1 cellular context compared by ENCODE assay signal in genomic region chr15:59594493-59594942, GRCh38.
A peak's percentile ranks its signal among the peaks of the same experiment; 100 is the strongest.
TF ChIP-seq lines count a peak whose summit lies in the region.

No MANE protein-coding gene starts in this region.

TF ChIP-seq in HepG2, 621 proteins besides CTCF, POLR2A, EP300 and RAD21 (continued from another document):
- TF ChIP-seq ZNF710 (CRISPR knock-in tag; IDR thresholded peaks at IDR 0.05; ENCODE audit: borderline replicate concordance), result peak; percentile 92
- no peak for TF ChIP-seq SOX6 (IDR thresholded peaks at IDR 0.05)
- TF ChIP-seq SOX6 (CRISPR knock-in tag; IDR thresholded peaks at IDR 0.05), result peak; percentile 27; the same call in 1 of the 2 replicates
- 0 out of 2 replicates have a peak, but pooled peaks have one; percentile 10 for TF ChIP-seq MED1 (CRISPR knock-in tag; IDR thresholded peaks at IDR 0.05)
- TF ChIP-seq FOXP1 (IDR thresholded peaks at IDR 0.05), result no peak
- peak; percentile 5; the same call in 1 of the 2 replicates for TF ChIP-seq FOXP1 (CRISPR knock-in tag; IDR thresholded peaks at IDR 0.05)
- no peak for TF ChIP-seq AFF4 (CRISPR knock-in tag; IDR thresholded peaks at IDR 0.05)
- no peak for TF ChIP-seq ZNF709 (CRISPR knock-in tag; IDR thresholded peaks at IDR 0.05)
- TF ChIP-seq ZNF570 (CRISPR knock-in tag; IDR thresholded peaks at IDR 0.05; ENCODE audit: borderline replicate concordance), result no peak
- no peak for TF ChIP-seq ZNF326 (CRISPR knock-in tag; IDR thresholded peaks at IDR 0.05; ENCODE audit: borderline replicate concordance)
- no peak for TF ChIP-seq ZNF17 (CRISPR knock-in tag; IDR thresholded peaks at IDR 0.05)
- TF ChIP-seq ZBTB1 (CRISPR knock-in tag; IDR thresholded peaks at IDR 0.05; ENCODE audit: borderline replicate concordance), result no peak
- no peak for TF ChIP-seq GTF3A (CRISPR knock-in tag; conservative IDR thresholded peaks at IDR 0.05)
- no peak for TF ChIP-seq SCMH1 (CRISPR knock-in tag; IDR thresholded peaks at IDR 0.05; ENCODE audit: borderline replicate concordance)
- TF ChIP-seq SETDB1 (CRISPR knock-in tag; IDR thresholded peaks at IDR 0.05; ENCODE audit: borderline replicate concordance), result no peak
- TF ChIP-seq PTBP1 (IDR thresholded peaks at IDR 0.05; ENCODE audit: low read depth, low read length, poor library complexity, severe bottlenecking), result no peak
- no peak for TF ChIP-seq ATF5 (CRISPR knock-in tag; IDR thresholded peaks at IDR 0.05; ENCODE audit: low read depth)
- TF ChIP-seq ELF3 (CRISPR knock-in tag; IDR thresholded peaks at IDR 0.05), result 0 out of 2 replicates have a peak, but pooled peaks have one; percentile 11
- TF ChIP-seq HMG20A (CRISPR knock-in tag; IDR thresholded peaks at IDR 0.05; ENCODE audit: borderline replicate concordance), result peak; percentile 53; the same call in 1 of the 2 replicates
- TF ChIP-seq MIXL1 (CRISPR knock-in tag; IDR thresholded peaks at IDR 0.05), result 0 out of 2 replicates have a peak, but pooled peaks have one; percentile 37
- no peak for TF ChIP-seq ZBTB26 (CRISPR knock-in tag; IDR thresholded peaks at IDR 0.05; ENCODE audit: borderline replicate concordance)
- no peak for TF ChIP-seq ZIK1 (CRISPR knock-in tag; IDR thresholded peaks at IDR 0.05; ENCODE audit: borderline replicate concordance, low read depth)
- TF ChIP-seq SMYD3 (CRISPR knock-in tag; IDR thresholded peaks at IDR 0.05), result no peak
- TF ChIP-seq RBAK (CRISPR knock-in tag; IDR thresholded peaks at IDR 0.05), result no peak
- TF ChIP-seq ZNF510 (CRISPR knock-in tag; IDR thresholded peaks at IDR 0.05; ENCODE audit: low read depth), result no peak
- TF ChIP-seq ATM (IDR thresholded peaks at IDR 0.05; ENCODE audit: borderline replicate concordance), result no peak
- TF ChIP-seq ZBTB39 (CRISPR knock-in tag; IDR thresholded peaks at IDR 0.05), result peak; percentile 97; the same call in 1 of the 2 replicates
- TF ChIP-seq SNAPC2 (CRISPR knock-in tag; IDR thresholded peaks at IDR 0.05), result no peak
- peak; percentile 45; the same call in 1 of the 2 replicates for TF ChIP-seq ARID3A (IDR thresholded peaks at IDR 0.05; ENCODE audit: low read depth, low read length)
- no peak for TF ChIP-seq MAFK (conservative IDR thresholded peaks at IDR 0.05 in 1 of 2, IDR thresholded peaks at IDR 0.05 in 1 of 2; ENCODE audit: low read length in 2 of 2)
- TF ChIP-seq ZMAT3 (CRISPR knock-in tag; conservative IDR thresholded peaks at IDR 0.05), result no peak
